ENCODE assay signal across 2 cellular contexts in genomic region chr6:11994875-11995461, GRCh38.
TF ChIP-seq lines count a peak whose summit lies in the region.

No MANE protein-coding gene starts in this region.

TF ChIP-seq in HepG2, 621 proteins besides CTCF, POLR2A, EP300 and RAD21:
- TF ChIP-seq ZNF207 (IDR thresholded peaks at IDR 0.05; ENCODE audit: borderline replicate concordance): no peak
- TF ChIP-seq POLR2AphosphoS5 (IDR thresholded peaks at IDR 0.05; ENCODE audit: low read depth, low read length): no peak
- TF ChIP-seq MAFF (IDR thresholded peaks at IDR 0.05; ENCODE audit: low read depth, low read length): peak; percentile 95
- TF ChIP-seq RARG (CRISPR knock-in tag; IDR thresholded peaks at IDR 0.05; ENCODE audit: low read depth): no peak
- TF ChIP-seq CSRNP2 (CRISPR knock-in tag; conservative IDR thresholded peaks at IDR 0.05; ENCODE audit: low read depth): no peak
- no peak for TF ChIP-seq HOXA3 (CRISPR knock-in tag; IDR thresholded peaks at IDR 0.05)
- no peak for TF ChIP-seq ZBTB38 (CRISPR knock-in tag; IDR thresholded peaks at IDR 0.05)
- TF ChIP-seq MAFK (conservative IDR thresholded peaks at IDR 0.05 in 1 of 2, IDR thresholded peaks at IDR 0.05 in 1 of 2; ENCODE audit: low read length in 2 of 2): peak; percentile 96 to 98
- TF ChIP-seq SMAD9 (CRISPR knock-in tag; IDR thresholded peaks at IDR 0.05): no peak

TF ChIP-seq in IMR-90, 13 proteins besides CTCF, POLR2A, EP300 and RAD21:
- TF ChIP-seq RCOR1 (IDR thresholded peaks at IDR 0.05; ENCODE audit: insufficient replicate concordance, low read length): no peak
- peak; percentile 55 for TF ChIP-seq NFE2L2 (IDR thresholded peaks at IDR 0.05; ENCODE audit: low read depth, low read length)
- TF ChIP-seq MAFK (IDR thresholded peaks at IDR 0.05; ENCODE audit: low read depth, low read length): peak; percentile 96
- TF ChIP-seq BHLHE40 (IDR thresholded peaks at IDR 0.05; ENCODE audit: low read depth, low read length): no peak
